ENCODE assay signal across 9 cellular contexts in the genomic region with DNA sequence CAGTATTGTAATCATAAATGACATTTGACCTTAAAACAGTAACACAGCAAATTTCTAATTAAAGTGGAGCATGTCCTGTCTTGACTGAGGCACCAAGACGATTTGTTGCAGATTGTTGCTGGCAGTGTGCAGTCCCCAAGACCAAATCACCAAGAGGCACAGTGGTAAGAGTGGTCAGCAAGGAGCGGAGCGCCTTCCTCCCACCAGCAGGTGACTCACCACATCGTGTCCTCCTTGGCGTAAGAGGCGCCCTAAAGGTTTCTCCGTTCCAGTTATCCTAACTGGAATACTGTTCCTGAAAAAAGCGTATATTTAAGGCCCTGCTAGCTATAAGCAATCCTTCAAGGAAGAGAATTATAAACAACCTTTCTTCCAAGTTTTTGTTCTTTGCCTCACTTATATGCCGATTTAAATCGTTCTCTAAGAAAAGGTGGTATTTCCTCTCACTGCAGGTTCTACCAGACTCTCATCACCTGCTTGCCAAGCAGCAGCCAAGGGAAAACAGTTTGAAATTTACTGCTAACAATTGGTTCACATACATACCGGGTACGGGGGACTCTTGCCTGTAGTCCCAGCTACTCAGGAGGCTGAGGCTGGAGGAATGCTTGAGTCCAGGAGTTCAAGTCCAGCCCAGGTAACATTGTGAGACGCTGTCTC. TPM values are rescaled to one million over a fixed set of nuclear protein-coding genes. Genes with fewer than 3 reads are reported as not detected.
A peak's percentile ranks its signal among the peaks of the same experiment; 100 is the strongest.
DNase-seq lines count a peak whose midpoint lies in the region; ATAC-seq and TF ChIP-seq lines count a peak whose summit lies in the region.
"Had no signal": no experiment of that assay in that cellular context is flagged by ENCODE, and none has a peak within 500 bp of the region (broad histone marks: within the 10 kb centered on the region; RNA-seq: fewer than 3 reads in every experiment).

No MANE protein-coding gene starts in this region.

- H3K27ac Mint-ChIP-seq in CD4-positive, alpha-beta memory T cell = peak overlapping the region; percentile 84 to 93 (median 89)

- no peak for TF ChIP-seq POLR2A in NB4 (IDR thresholded peaks at IDR 0.05; ENCODE audit: extremely low read depth, insufficient read length)

- CTCF ChIA-PET in CD4-positive, alpha-beta memory T cell (lab: Charles Lee; ENCODE audit: partially characterized antibody) = interaction anchor here (1.4 to 5.3 kb wide), 4 partner anchors 10 to 64 kb away, joined by 3 to 55 read pairs (median 8); a partner anchor contains a TSS

- H3K9me3 ChIP-seq in CD4-positive, alpha-beta memory T cell (ENCODE audit: control insufficient read depth in 1 of 2, low read length in 2 of 2) = no peaks in the 10 kb centered on the region
- no peaks in the 10 kb centered on the region for H3K9me3 ChIP-seq in effector memory CD4-positive, alpha-beta T cell (ENCODE audit: control insufficient read depth, low read length)
- H3K9me3 ChIP-seq: esophagus muscularis mucosa had no signal

- H3K4me1 Mint-ChIP-seq in CD4-positive, alpha-beta memory T cell = peaks cover 19 to 53% (median 32%) of the 10 kb centered on the region in 4 donors

- no peak for DNase-seq in CD4-positive, alpha-beta memory T cell
- peak; percentile 78 for DNase-seq in NB4 (ENCODE audit: low read depth)
- no peak for DNase-seq in effector memory CD4-positive, alpha-beta T cell
- DNase-seq in SKM-1 (lab: John Stamatoyannopoulos, UW; ENCODE audit: unreplicated experiment) = no peak
- no peak for DNase-seq in SKM-1 treated with dmso at 0.1 percent for 144 hours (lab: John Stamatoyannopoulos, UW; ENCODE audit: unreplicated experiment)
- no peak for DNase-seq in NCI-H1105 (lab: John Stamatoyannopoulos, UW)
- DNase-seq in left ventricle myocardium superior = no peak

- H3K36me3 Mint-ChIP-seq in CD4-positive, alpha-beta memory T cell = no peaks in the 10 kb centered on the region

- POLR2A ChIA-PET in CD4-positive, alpha-beta memory T cell (lab: Charles Lee; ENCODE audit: partially characterized antibody) = interaction anchor here (0.6 to 4.4 kb wide), 13 partner anchors 8 to 397 kb away, joined by 3 to 43 read pairs (median 5); a partner anchor contains a TSS

- H3K4me1 ChIP-seq in CD4-positive, alpha-beta memory T cell (ENCODE audit: insufficient read depth, low read length) = peaks cover 27% of the 10 kb centered on the region
- peaks cover 16% of the 10 kb centered on the region for H3K4me1 ChIP-seq in effector memory CD4-positive, alpha-beta T cell (ENCODE audit: control insufficient read depth, insufficient read depth, low read length, poor library complexity, severe bottlenecking)

- H3K4me3 Mint-ChIP-seq in CD4-positive, alpha-beta memory T cell = peak overlapping the region in 7 of 8 donors; percentile 49 to 84 (median 75)

- TF ChIP-seq CTCF in NB4 (IDR thresholded peaks at IDR 0.05; ENCODE audit: low read depth, low read length) = no peak

- H3K36me3 ChIP-seq in CD4-positive, alpha-beta memory T cell (ENCODE audit: insufficient read depth, low read length) = no peaks in the 10 kb centered on the region
- no peaks in the 10 kb centered on the region for H3K36me3 ChIP-seq in effector memory CD4-positive, alpha-beta T cell (ENCODE audit: control insufficient read depth, insufficient read depth, low read length)
- H3K36me3 ChIP-seq: esophagus muscularis mucosa had no signal

- ATAC-seq in GM21367 (IDR thresholded peaks at IDR 0.05; ENCODE audit: unreplicated experiment) (peak; percentile 9), left ventricle myocardium superior (no peak)

- H3K4me3 ChIP-seq in CD4-positive, alpha-beta memory T cell (ENCODE audit: low read length in 2 of 2) = peak overlapping the region in 1 of 2 donors; percentile 5
- H3K4me3 ChIP-seq in NB4 (ENCODE audit: low read depth, low read length) = peak overlapping the region; percentile 0
- no peak overlapping the region for H3K4me3 ChIP-seq in effector memory CD4-positive, alpha-beta T cell (ENCODE audit: insufficient read depth, low read depth, low read length, poor library complexity, severe bottlenecking)
- H3K4me3 ChIP-seq: esophagus muscularis mucosa had no signal

- intact Hi-C loops in CD4-positive, alpha-beta memory T cell (cut with micrococcal nuclease) = loop anchor here (1.0 to 5.0 kb wide), 4 partner anchors 21 to 419 kb away; a partner anchor contains a TSS
- intact Hi-C loops in left ventricle myocardium superior (cut with micrococcal nuclease) = no loop called here

- H3K9me3 Mint-ChIP-seq in CD4-positive, alpha-beta memory T cell = no peaks in the 10 kb centered on the region

- H3K27me3 Mint-ChIP-seq in CD4-positive, alpha-beta memory T cell = no peaks in the 10 kb centered on the region

- peak overlapping the region; percentile 30 for H3K27ac ChIP-seq in CD4-positive, alpha-beta memory T cell (ENCODE audit: low read depth, low read length)
- H3K27ac ChIP-seq in effector memory CD4-positive, alpha-beta T cell (ENCODE audit: insufficient read depth, low read length, poor library complexity, severe bottlenecking) = peak overlapping the region; percentile 24
- H3K27ac ChIP-seq: esophagus muscularis mucosa had no signal

- no peaks in the 10 kb centered on the region for H3K27me3 ChIP-seq in CD4-positive, alpha-beta memory T cell (ENCODE audit: insufficient read depth, low read length)
- no peaks in the 10 kb centered on the region for H3K27me3 ChIP-seq in effector memory CD4-positive, alpha-beta T cell (replicated peaks; ENCODE audit: control insufficient read depth, insufficient read depth, low read length, poor library complexity, severe bottlenecking)
- H3K27me3 ChIP-seq: esophagus muscularis mucosa had no signal

RNA-seq across cellular contexts. Expression of a gene that starts 10.7 kb away (rescaled TPM):
- total RNA-seq in CD4-positive, alpha-beta memory T cell = 10 to 100 TPM; 72.0 to 78.5 TPM
- 10 to 100 TPM; 29.4 to 62.1 TPM for polyA plus RNA-seq in CD4-positive, alpha-beta memory T cell
- total RNA-seq in left ventricle myocardium superior = 131 TPM

RNA-seq across cellular contexts. Expression of a gene that starts 16.5 kb away (rescaled TPM):
- total RNA-seq in CD4-positive, alpha-beta memory T cell = not detected
- not detected for polyA plus RNA-seq in CD4-positive, alpha-beta memory T cell
- total RNA-seq in left ventricle myocardium superior = 18.7 TPM

RNA-seq across cellular contexts. Expression of a gene that starts 21.2 kb away (rescaled TPM):
- total RNA-seq in CD4-positive, alpha-beta memory T cell = 1 to 10 TPM; 4.3 to 5.5 TPM
- polyA plus RNA-seq in CD4-positive, alpha-beta memory T cell = 1 to 10 TPM in 1 of 2 donors, under 1 TPM in 1; 0.67 to 7.6 TPM
- 3.0 TPM for total RNA-seq in left ventricle myocardium superior

RNA-seq across cellular contexts. Expression of a gene that starts 34.6 kb away (rescaled TPM):
- total RNA-seq in CD4-positive, alpha-beta memory T cell = 10 to 100 TPM; 13.0 to 17.8 TPM
- 1 to 10 TPM; 3.6 to 8.6 TPM for polyA plus RNA-seq in CD4-positive, alpha-beta memory T cell
- total RNA-seq in left ventricle myocardium superior = 4.0 TPM

RNA-seq across cellular contexts. Expression of a gene that starts 34.7 kb away (rescaled TPM):
- total RNA-seq in CD4-positive, alpha-beta memory T cell = 10 to 100 TPM; 11.0 to 12.8 TPM
- 10 to 100 TPM; 14.8 to 16.0 TPM for polyA plus RNA-seq in CD4-positive, alpha-beta memory T cell
- 3.7 TPM for total RNA-seq in left ventricle myocardium superior

Comparison
In these comparisons a context has a peak if more than half of its experiments do, and no peak if none do; other contexts are left out.
1. RNA of a gene that starts 16.5 kb away (total RNA-seq): 18.7 TPM in left ventricle myocardium superior (single experiment); not detected in CD4-positive, alpha-beta memory T cell; every median in the first group is over 10 times any median in the second.